In the genomic region with DNA sequence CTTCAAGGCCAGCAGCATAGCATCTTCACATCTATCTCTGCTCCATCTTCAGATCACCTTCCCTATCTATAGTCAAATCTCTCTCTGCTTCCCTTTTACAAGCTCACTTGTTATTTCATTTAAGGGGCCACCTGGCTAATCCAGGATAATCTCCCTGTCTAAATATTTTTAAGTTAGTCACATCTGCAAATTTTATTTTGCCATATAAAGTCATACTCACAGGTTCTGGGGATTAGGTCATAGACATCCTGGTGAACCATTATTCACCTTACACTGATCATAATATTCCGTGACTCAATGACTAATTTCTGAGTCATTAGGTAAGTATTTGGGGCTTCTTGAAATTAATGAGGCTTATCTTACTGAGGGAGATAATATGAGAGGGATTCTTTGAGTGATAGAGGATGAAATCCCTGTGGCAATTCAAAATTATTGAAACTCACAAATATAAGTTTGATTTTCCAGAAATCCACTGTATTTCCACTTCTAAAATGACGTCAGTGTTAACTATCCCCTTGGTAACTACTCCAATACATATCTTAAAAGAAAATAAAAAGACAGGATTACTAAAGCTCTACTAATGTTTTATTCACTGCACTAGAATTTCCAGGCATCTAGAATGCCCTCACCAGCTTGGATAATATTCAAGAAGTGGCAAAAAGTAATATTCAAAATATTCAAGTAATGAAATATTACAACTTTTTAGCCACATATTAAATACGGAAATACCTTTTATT, we compare ENCODE assay signal across 1 cellular context.
TF ChIP-seq lines count a peak whose summit lies in the region.

No MANE protein-coding gene starts in this region.

TF ChIP-seq in IMR-90, 13 proteins besides CTCF, POLR2A, EP300 and RAD21:
- TF ChIP-seq FOS (IDR thresholded peaks at IDR 0.05; ENCODE audit: low read depth, low read length): peak; percentile 79; the same call in 1 of the 2 replicates
- no peak for TF ChIP-seq CHD1 (IDR thresholded peaks at IDR 0.05; ENCODE audit: low read depth, low read length)
- no peak for TF ChIP-seq NFE2L2 (IDR thresholded peaks at IDR 0.05; ENCODE audit: low read depth, low read length)
- no peak for TF ChIP-seq SMC3 (IDR thresholded peaks at IDR 0.05; ENCODE audit: low read depth, low read length)
- no peak for TF ChIP-seq MAZ (IDR thresholded peaks at IDR 0.05; ENCODE audit: borderline replicate concordance, low read depth, low read length)
- no peak for TF ChIP-seq MXI1 (IDR thresholded peaks at IDR 0.05; ENCODE audit: borderline replicate concordance, low read depth, low read length)
- TF ChIP-seq, protein P1, sequence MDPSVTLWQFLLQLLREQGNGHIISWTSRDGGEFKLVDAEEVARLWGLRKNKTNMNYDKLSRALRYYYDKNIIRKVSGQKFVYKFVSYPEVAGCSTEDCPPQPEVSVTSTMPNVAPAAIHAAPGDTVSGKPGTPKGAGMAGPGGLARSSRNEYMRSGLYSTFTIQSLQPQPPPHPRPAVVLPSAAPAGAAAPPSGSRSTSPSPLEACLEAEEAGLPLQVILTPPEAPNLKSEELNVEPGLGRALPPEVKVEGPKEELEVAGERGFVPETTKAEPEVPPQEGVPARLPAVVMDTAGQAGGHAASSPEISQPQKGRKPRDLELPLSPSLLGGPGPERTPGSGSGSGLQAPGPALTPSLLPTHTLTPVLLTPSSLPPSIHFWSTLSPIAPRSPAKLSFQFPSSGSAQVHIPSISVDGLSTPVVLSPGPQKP (IDR thresholded peaks at IDR 0.05; ENCODE audit: borderline replicate concordance, low read depth, low read length): no peak
- peak; percentile 56; the same call in 1 of the 2 replicates for TF ChIP-seq BHLHE40 (IDR thresholded peaks at IDR 0.05; ENCODE audit: low read depth, low read length)
- no peak for TF ChIP-seq RCOR1 (IDR thresholded peaks at IDR 0.05; ENCODE audit: insufficient replicate concordance, low read length)
- TF ChIP-seq MAFK (IDR thresholded peaks at IDR 0.05; ENCODE audit: low read depth, low read length): no peak
- no peak for TF ChIP-seq CEBPB (IDR thresholded peaks at IDR 0.05; ENCODE audit: low read depth, low read length)
- TF ChIP-seq RFX5 (IDR thresholded peaks at IDR 0.05; ENCODE audit: low read depth, low read length): no peak
- TF ChIP-seq, protein P2, sequence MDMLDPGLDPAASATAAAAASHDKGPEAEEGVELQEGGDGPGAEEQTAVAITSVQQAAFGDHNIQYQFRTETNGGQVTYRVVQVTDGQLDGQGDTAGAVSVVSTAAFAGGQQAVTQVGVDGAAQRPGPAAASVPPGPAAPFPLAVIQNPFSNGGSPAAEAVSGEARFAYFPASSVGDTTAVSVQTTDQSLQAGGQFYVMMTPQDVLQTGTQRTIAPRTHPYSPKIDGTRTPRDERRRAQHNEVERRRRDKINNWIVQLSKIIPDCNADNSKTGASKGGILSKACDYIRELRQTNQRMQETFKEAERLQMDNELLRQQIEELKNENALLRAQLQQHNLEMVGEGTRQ (IDR thresholded peaks at IDR 0.05; ENCODE audit: low read depth, low read length): no peak
TF ChIP-seq in IMR-90: peak in this region for 2.
